In the genomic region with DNA sequence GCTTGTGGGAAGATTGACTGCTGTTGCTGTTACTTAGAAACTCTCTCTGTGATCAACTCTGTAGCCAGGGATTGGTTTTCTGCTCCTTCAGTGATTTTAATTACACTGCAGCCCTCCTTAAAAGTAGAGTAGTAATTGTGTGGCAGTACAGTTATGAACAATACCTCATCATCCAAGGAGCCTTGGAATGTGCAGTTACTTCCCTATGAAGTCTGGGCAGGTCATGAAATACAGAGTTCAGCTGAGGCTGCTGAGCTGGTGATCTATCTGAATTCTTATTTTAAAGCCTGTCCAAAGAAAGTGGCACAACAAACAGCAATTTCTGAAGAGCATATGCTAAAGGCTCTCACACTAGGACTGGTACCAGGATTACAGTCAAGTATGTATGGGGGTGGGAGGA, we compare ENCODE assay signal across 23 cellular contexts. TPM values are rescaled to one million over a fixed set of nuclear protein-coding genes. Genes with fewer than 3 reads are reported as not detected.
DNase-seq lines count a peak whose midpoint lies in the region; ATAC-seq and TF ChIP-seq lines count a peak whose summit lies in the region.
"Had no signal": no experiment of that assay in that cellular context is flagged by ENCODE, and none has a peak within 500 bp of the region (broad histone marks: within the 10 kb centered on the region; RNA-seq: fewer than 3 reads in every experiment).

No MANE protein-coding gene starts in this region.

- no peak overlapping the region for H3K27ac Mint-ChIP-seq in chondrocyte (ENCODE audit: unreplicated experiment)
- H3K27ac Mint-ChIP-seq: CD8-positive, alpha-beta T cell; IgD-negative memory B cell; T-cell had no signal

- H3K9me3 Mint-ChIP-seq in chondrocyte (ENCODE audit: low read depth): no peaks in the 10 kb centered on the region
- H3K9me3 Mint-ChIP-seq: CD8-positive, alpha-beta T cell; T-cell had no signal

- H3K4me1 ChIP-seq in upper lobe of right lung: no peaks in the 10 kb centered on the region
- H3K4me1 ChIP-seq: BLaER1 treated with 17β-estradiol and CSF1 and Interleukin-3, amounts not matched to agents 10 nM and 100 nM had no signal

- H3K27me3 ChIP-seq in upper lobe of right lung: no peaks in the 10 kb centered on the region
- H3K27me3 ChIP-seq: BLaER1 treated with 17β-estradiol and CSF1 and Interleukin-3, amounts not matched to agents 10 nM and 100 nM had no signal

- TF ChIP-seq CTCF in chondrocyte (IDR thresholded peaks at IDR 0.05) (no peak), upper lobe of right lung (IDR thresholded peaks at IDR 0.05) (no peak)

- H3K27me3 Mint-ChIP-seq in chondrocyte (ENCODE audit: low read depth): peaks cover 26% of the 10 kb centered on the region
- H3K27me3 Mint-ChIP-seq: IgD-negative memory B cell had no signal

- H3K4me3 ChIP-seq in upper lobe of right lung: no peak overlapping the region
- H3K4me3 ChIP-seq: BLaER1 treated with 17β-estradiol and CSF1 and Interleukin-3, amounts not matched to agents 10 nM and 100 nM had no signal

- ATAC-seq in upper lobe of right lung: no peak
- ATAC-seq: CD8-positive, alpha-beta T cell; Panc1; SK-N-SH treated with all-trans-retinoic acid at 6 μM for 48 hours; T-cell had no signal

- no peaks in the 10 kb centered on the region for H3K36me3 Mint-ChIP-seq in chondrocyte (ENCODE audit: low read depth)
- H3K36me3 Mint-ChIP-seq: CD8-positive, alpha-beta T cell; T-cell had no signal

- H3K27ac ChIP-seq in upper lobe of right lung: no peak overlapping the region
- H3K27ac ChIP-seq: BLaER1 treated with 17β-estradiol and CSF1 and Interleukin-3, amounts not matched to agents 10 nM and 100 nM had no signal

- intact Hi-C loops in upper lobe of right lung (cut with DNase I): no loop called here

- H3K4me1 Mint-ChIP-seq in chondrocyte (ENCODE audit: low read depth): peaks cover 5% of the 10 kb centered on the region
- H3K4me1 Mint-ChIP-seq: IgD-negative memory B cell, T-cell had no signal

- no peak overlapping the region for H3K4me3 Mint-ChIP-seq in chondrocyte (ENCODE audit: unreplicated experiment)
- H3K4me3 Mint-ChIP-seq: CD8-positive, alpha-beta T cell; IgD-negative memory B cell; T-cell had no signal

- DNase-seq in GM03348 (ENCODE audit: low spot score) (peak; percentile 6), astrocyte of the hippocampus (ENCODE audit: low read depth, low spot score) (peak; percentile 36), kidney tubule cell (ENCODE audit: low spot score) (peak; percentile 72), chondrocyte (ENCODE audit: low spot score) (no peak), EL (no peak), upper lobe of right lung (no peak), NCI-H1694 (lab: John Stamatoyannopoulos, UW) (no peak)
- DNase-seq: Calu3; CD8-positive, alpha-beta T cell; DMS153; GDM1; MM.1S; NCI-H1048; NCI-H1417 treated with DMSO at 0.1 percent for 48 hours; NCI-H1930; NCI-H2227 treated with DMSO at 0.1 percent for 48 hours; NCI-H510A; NCI-H748 treated with DMSO at 0.1 percent for 48 hours; T-cell had no signal

- no peaks in the 10 kb centered on the region for H3K36me3 ChIP-seq in upper lobe of right lung
- H3K36me3 ChIP-seq: BLaER1 treated with 17β-estradiol and CSF1 and Interleukin-3, amounts not matched to agents 10 nM and 100 nM had no signal

- H3K9me3 ChIP-seq in upper lobe of right lung: no peaks in the 10 kb centered on the region
- H3K9me3 ChIP-seq: BLaER1 treated with 17β-estradiol and CSF1 and Interleukin-3, amounts not matched to agents 10 nM and 100 nM had no signal

RNA-seq across cellular contexts. Expression of a gene that starts 37.4 kb away (rescaled TPM):
- total RNA-seq in chondrocyte: 51.8 to 58.0 TPM (median 56.6 TPM) in 3 replicates
- total RNA-seq in upper lobe of right lung: 48.8 TPM

Comparison
In these comparisons a context has a peak if more than half of its experiments do, and no peak if none do; other contexts are left out.
1. DNase-seq: peak in GM03348 (single experiment), astrocyte of the hippocampus (single experiment) and kidney tubule cell (single experiment); none in chondrocyte (single experiment), EL (single experiment), upper lobe of right lung (single experiment) and NCI-H1694 (single experiment).